Comparison of ENCODE assay signal across 18 cellular contexts in genomic region chr6:122407712-122408111, GRCh38.
"Had no signal": no experiment of that assay in that cellular context is flagged by ENCODE, and none has a peak within 500 bp of the region (broad histone marks: within the 10 kb centered on the region; RNA-seq: fewer than 3 reads in every experiment).

No MANE protein-coding gene starts in this region.

- ATAC-seq: mucosa of descending colon; natural killer cell treated with Interleukin-12 subunit alpha and Interleukin-12 subunit beta and Interleukin-15 and Interleukin-18, amount 100 ng/mL, for 72 hours; stimulated activated naive B cell treated with anti-CD40 and anti-IgM and Interleukin-4, amounts not matched to agents 10 μg/mL and 1 μg/mL and 100 μg/mL, for 72 hours had no signal

- H3K27me3 ChIP-seq: esophagus muscularis mucosa, hepatocyte, transverse colon, vagina had no signal

- H3K27me3 Mint-ChIP-seq: brain; central memory CD8-positive, alpha-beta T cell; natural killer cell treated with Interleukin-12 subunit alpha and Interleukin-12 subunit beta and Interleukin-15 and Interleukin-18, amount 100 ng/mL, for 72 hours; stimulated activated naive B cell treated with anti-CD40 and anti-IgM and Interleukin-4, amounts not matched to agents 10 μg/mL and 1 μg/mL and 100 μg/mL, for 72 hours had no signal

- H3K4me2 ChIP-seq: hepatocyte had no signal

- H3K27ac Mint-ChIP-seq: stimulated activated naive B cell treated with anti-CD40 and anti-IgM and Interleukin-4, amounts not matched to agents 10 μg/mL and 1 μg/mL and 100 μg/mL, for 72 hours had no signal

- H3K4me1 ChIP-seq: transverse colon had no signal

- H3K4me3 Mint-ChIP-seq: central memory CD8-positive, alpha-beta T cell; stimulated activated naive B cell treated with anti-CD40 and anti-IgM and Interleukin-4, amounts not matched to agents 10 μg/mL and 1 μg/mL and 100 μg/mL, for 72 hours had no signal

- H3K27ac ChIP-seq: esophagus muscularis mucosa, hepatocyte, left ventricle myocardium inferior, skin epidermis, transverse colon, vagina had no signal

- H3K4me3 ChIP-seq: esophagus muscularis mucosa, hepatocyte, left ventricle myocardium inferior, mucosa of descending colon, skin epidermis, transverse colon, vagina had no signal

- H3K9me3 Mint-ChIP-seq: brain; central memory CD8-positive, alpha-beta T cell; stimulated activated naive B cell treated with anti-CD40 and anti-IgM and Interleukin-4, amounts not matched to agents 10 μg/mL and 1 μg/mL and 100 μg/mL, for 72 hours had no signal

- DNase-seq: activated CD4-positive, CD25-positive, alpha-beta regulatory T cell treated with anti-CD3 and anti-CD28 coated beads, Interleukin-2, amount 50 U/mL, for 72 hours; activated CD8-positive, alpha-beta memory T cell treated with anti-CD3 and anti-CD28 coated beads for 24 hours; cortex of kidney; effector CD4-positive, alpha-beta T cell; left ventricle myocardium inferior; mucosa of descending colon; stimulated activated CD4-positive, alpha-beta T cell treated with anti-CD3 and anti-CD28 coated beads, Interleukin-15, amount 100 ng/mL, for 24 hours; stimulated activated CD4-positive, alpha-beta T cell treated with anti-CD3 and anti-CD28 coated beads, Interleukin-4, amount 100 ng/mL, for 1 hour; stimulated activated naive B cell treated with anti-CD40 and anti-IgM and Interleukin-4, amounts not matched to agents 10 μg/mL and 1 μg/mL and 100 μg/mL, for 72 hours; substantia nigra; transverse colon had no signal

- H3K36me3 ChIP-seq: transverse colon had no signal

- H2AFZ ChIP-seq: hepatocyte had no signal

- H3K9me3 ChIP-seq: esophagus muscularis mucosa, left ventricle myocardium inferior, mucosa of descending colon, transverse colon, vagina had no signal
